1 cellular context compared by ENCODE assay signal in genomic region chr2:122194546-122194945, GRCh38.
TF ChIP-seq lines count a peak whose summit lies in the region.

No MANE protein-coding gene starts in this region.

TF ChIP-seq in GM23338, 12 proteins besides CTCF, POLR2A, EP300 and RAD21 (continued from another document):
- TF ChIP-seq ZNF462 (CRISPR knock-in tag; IDR thresholded peaks at IDR 0.05): no peak
- no peak for TF ChIP-seq STAT1 (IDR thresholded peaks at IDR 0.05; ENCODE audit: unreplicated experiment)
- no peak for TF ChIP-seq REST (IDR thresholded peaks at IDR 0.05; ENCODE audit: unreplicated experiment)
